Comparison of ENCODE assay signal across 9 cellular contexts in genomic region chr22:36781656-36782627, GRCh38. TPM values are rescaled to one million over a fixed set of nuclear protein-coding genes. Genes with fewer than 3 reads are reported as not detected.
DNase-seq lines count a peak whose midpoint lies in the region; ATAC-seq and TF ChIP-seq lines count a peak whose summit lies in the region.
"Had no signal": no experiment of that assay in that cellular context is flagged by ENCODE, and none has a peak within 500 bp of the region (broad histone marks: within the 10 kb centered on the region; RNA-seq: fewer than 3 reads in every experiment).

No MANE protein-coding gene starts in this region.

- intact Hi-C loops in left colon (cut with DNase I, micrococcal nuclease): loop anchor here in 1 of 2 donors (5.0 to 10.0 kb wide), 2 partner anchors 73 to 195 kb away; no protein-coding TSS in a partner anchor

- peak; percentile 97 for ATAC-seq in left colon
- no peak for ATAC-seq in GM18519 (IDR thresholded peaks at IDR 0.05; ENCODE audit: low FRiP score, unreplicated experiment)

- DNase-seq in EH (ENCODE audit: low read depth): peak; percentile 88
- peak; percentile 69 for DNase-seq in NCI-H2171 treated with DMSO at 0.1 percent for 48 hours (lab: John Stamatoyannopoulos, UW)
- DNase-seq in activated CD4-positive, alpha-beta T cell treated with anti-CD3 and anti-CD28 coated beads for 24 hours (ENCODE audit: low read depth in 2 of 2): peak; percentile 82 to 85
- peak; percentile 66 for DNase-seq in cerebellar cortex (ENCODE audit: low spot score)
- peak; percentile 76 to 82 for DNase-seq in left colon
- DNase-seq in stimulated activated CD4-positive, alpha-beta T cell treated with anti-CD3 and anti-CD28 coated beads, Interleukin-1b, Interleukin-23, amount 100 ng/mL, for 4 hours (ENCODE audit: low read depth in 2 of 2): peak; percentile 78 to 90

- POLR2A ChIA-PET in HEK293 (lab: Yijun Ruan, JAX): interaction anchor here (1.5 kb wide), 1 partner anchor 74 kb away, joined by 4 read pairs; no protein-coding TSS in a partner anchor

- H3K4me3 ChIP-seq in HEK293 (ENCODE audit: low read depth, low read length): no peak overlapping the region
- H3K4me3 ChIP-seq: skin epidermis had no signal

- H3K36me3 ChIP-seq in HEK293 (ENCODE audit: control insufficient read depth in 2 of 2, insufficient read depth in 1 of 2, low read length in 2 of 2): no peaks in the 10 kb centered on the region

- peaks cover 2% of the 10 kb centered on the region; the same call in 1 of the 2 replicates for H3K4me1 ChIP-seq in HEK293 (ENCODE audit: control insufficient read depth, insufficient read depth, low read length)

- H3K9me3 ChIP-seq in HEK293 (ENCODE audit: control insufficient read depth, insufficient read depth, low read depth, low read length): no peaks in the 10 kb centered on the region

- peak; percentile 81 for TF ChIP-seq CTCF in HEK293 (tag by site-specific recombination; IDR thresholded peaks at IDR 0.05)

- CTCF ChIA-PET in HEK293 (lab: Yijun Ruan, JAX): interaction anchor here (0.6 to 13.6 kb wide), 23 partner anchors 10 to 342 kb away, joined by 3 to 161 read pairs (median 3); no protein-coding TSS in a partner anchor

- no peak overlapping the region for H3K27ac ChIP-seq in HEK293 (ENCODE audit: extremely low read depth, low read depth, low read length)

TF ChIP-seq in HEK293, 187 proteins besides CTCF, POLR2A, EP300 and RAD21:
- TF ChIP-seq FEZF1 (tag by site-specific recombination; IDR thresholded peaks at IDR 0.05) (peak; percentile 62), ZNF660 (tag by site-specific recombination; IDR thresholded peaks at IDR 0.05) (peak; percentile 88), SP7 (tag by site-specific recombination; IDR thresholded peaks at IDR 0.05) (0 out of 2 replicates have a peak, but pooled peaks have one; percentile 27), ZNF692 (tag by site-specific recombination; IDR thresholded peaks at IDR 0.05) (peak; percentile 50; the same call in 1 of the 2 replicates), GLIS1 (tag by site-specific recombination; IDR thresholded peaks at IDR 0.05) (peak; percentile 42), ZNF76 (tag by site-specific recombination; IDR thresholded peaks at IDR 0.05; ENCODE audit: borderline replicate concordance, low read depth) (no peak), ZNF639 (tag by site-specific recombination; IDR thresholded peaks at IDR 0.05) (no peak), KLF16 (tag by site-specific recombination; IDR thresholded peaks at IDR 0.05) (peak; percentile 21; the same call in 1 of the 2 replicates), TRIM28 (IDR thresholded peaks at IDR 0.05; ENCODE audit: borderline replicate concordance, low read length) (peak; percentile 47; the same call in 1 of the 2 replicates), ZNF664 (tag by site-specific recombination; IDR thresholded peaks at IDR 0.05) (peak; percentile 37; the same call in 1 of the 2 replicates), ZNF645 (tag by site-specific recombination; IDR thresholded peaks at IDR 0.05) (no peak), ZBTB8A (tag by site-specific recombination; IDR thresholded peaks at IDR 0.05) (peak; percentile 62), ZNF654 (tag by site-specific recombination; IDR thresholded peaks at IDR 0.05; ENCODE audit: low read depth) (peak; percentile 97), SP3 (tag by site-specific recombination; IDR thresholded peaks at IDR 0.05) (no peak)

RNA-seq across cellular contexts. Expression of gene IFT27, which starts 6.0 kb away (rescaled TPM):
- total RNA-seq in left colon: 10 to 100 TPM; 26.5 to 30.1 TPM

RNA-seq across cellular contexts. Expression of gene PVALB, which starts 34.9 kb away (rescaled TPM):
- not detected for total RNA-seq in left colon
